19 cellular contexts compared by ENCODE assay signal in the genomic region with DNA sequence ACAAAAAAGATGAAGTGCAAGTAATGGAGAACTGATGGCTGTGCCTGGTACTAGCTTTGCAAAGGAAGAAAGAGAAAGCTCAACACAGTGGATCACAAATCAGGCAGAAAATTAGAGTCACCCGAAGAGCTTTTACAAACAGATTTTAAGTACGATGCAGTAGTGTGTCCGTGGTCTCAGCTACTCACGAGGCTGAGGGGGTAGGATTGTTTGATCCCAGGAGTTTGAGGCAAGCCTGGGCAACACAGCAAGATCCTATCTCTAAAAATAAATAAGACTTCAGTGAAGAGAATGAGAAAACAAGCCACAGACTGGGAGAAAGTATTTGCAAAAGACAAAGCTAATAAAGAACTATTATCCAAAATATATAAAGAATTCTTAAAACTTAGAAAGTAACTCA. TPM values are rescaled to one million over a fixed set of nuclear protein-coding genes. Genes with fewer than 3 reads are reported as not detected.
DNase-seq lines count a peak whose midpoint lies in the region; ATAC-seq, FAIRE-seq and TF ChIP-seq lines count a peak whose summit lies in the region.
"Had no signal": no experiment of that assay in that cellular context is flagged by ENCODE, and none has a peak within 500 bp of the region (broad histone marks: within the 10 kb centered on the region; RNA-seq: fewer than 3 reads in every experiment).

No MANE protein-coding gene starts in this region.

- peaks cover 58% of the 10 kb centered on the region for H4K20me1 ChIP-seq in neural progenitor cell (ENCODE audit: low read depth)
- peaks cover 16% of the 10 kb centered on the region; the same call in 1 of the 2 replicates for H4K20me1 ChIP-seq in PC-3 (ENCODE audit: low read length)

- peak; percentile 39 for FAIRE-seq in GM18507 (lab: Jason Lieb, UNC)
- FAIRE-seq: A204.1, D721Med had no signal

- H3K9me3 Mint-ChIP-seq in activated naive CD4-positive, alpha-beta T cell treated with anti-CD3 and anti-CD28 coated beads, Interleukin-2, amount 50 U/mL, for 24 hours, result no peaks in the 10 kb centered on the region
- peaks cover 9% of the 10 kb centered on the region for H3K9me3 Mint-ChIP-seq in neural progenitor cell

- H3K27me3 ChIP-seq in endocrine pancreas (ENCODE audit: control insufficient read depth, insufficient read depth, low read length), result no peaks in the 10 kb centered on the region
- H3K27me3 ChIP-seq in neural progenitor cell, result no peaks in the 10 kb centered on the region
- no peaks in the 10 kb centered on the region for H3K27me3 ChIP-seq in colonic mucosa
- H3K27me3 ChIP-seq in PC-3 (ENCODE audit: low read length), result no peaks in the 10 kb centered on the region
- H3K27me3 ChIP-seq: MG63, SJCRH30 had no signal

- no peaks in the 10 kb centered on the region for H3K27me3 Mint-ChIP-seq in activated naive CD4-positive, alpha-beta T cell treated with anti-CD3 and anti-CD28 coated beads, Interleukin-2, amount 50 U/mL, for 24 hours
- no peaks in the 10 kb centered on the region for H3K27me3 Mint-ChIP-seq in neural progenitor cell (ENCODE audit: insufficient read depth, low read depth)
- H3K27me3 Mint-ChIP-seq: CD8-positive, alpha-beta memory T cell had no signal

- H3K9ac ChIP-seq in endocrine pancreas (ENCODE audit: control insufficient read depth, insufficient read depth, low read length) (no peak overlapping the region), neural progenitor cell (no peak overlapping the region), colonic mucosa (ENCODE audit: low read depth in 2 of 2, low read length in 2 of 2) (no peak overlapping the region), PC-3 (ENCODE audit: low read length) (no peak overlapping the region)

- ATAC-seq in PC-3, result no peak

- peaks cover 30% of the 10 kb centered on the region for H3K36me3 Mint-ChIP-seq in activated naive CD4-positive, alpha-beta T cell treated with anti-CD3 and anti-CD28 coated beads, Interleukin-2, amount 50 U/mL, for 24 hours
- H3K36me3 Mint-ChIP-seq in neural progenitor cell, result peaks cover 39% of the 10 kb centered on the region

- H3K27ac Mint-ChIP-seq in activated naive CD4-positive, alpha-beta T cell treated with anti-CD3 and anti-CD28 coated beads, Interleukin-2, amount 50 U/mL, for 24 hours, result peak overlapping the region; percentile 11
- H3K27ac Mint-ChIP-seq in neural progenitor cell, result no peak overlapping the region

- H3K4me1 ChIP-seq in endocrine pancreas (ENCODE audit: control insufficient read depth, insufficient read depth, low read length) (peaks cover 15% of the 10 kb centered on the region), neural progenitor cell (peaks cover 23% of the 10 kb centered on the region), colonic mucosa (no peaks in the 10 kb centered on the region), PC-3 (ENCODE audit: insufficient read depth, low read length) (no peaks in the 10 kb centered on the region)

- H3K4me3 Mint-ChIP-seq in activated naive CD4-positive, alpha-beta T cell treated with anti-CD3 and anti-CD28 coated beads, Interleukin-2, amount 50 U/mL, for 24 hours, result no peak overlapping the region
- H3K4me3 Mint-ChIP-seq in neural progenitor cell, result no peak overlapping the region
- H3K4me3 Mint-ChIP-seq: CD8-positive, alpha-beta memory T cell had no signal

- peak overlapping the region; percentile 47 for H3K4me3 ChIP-seq in endocrine pancreas (ENCODE audit: control insufficient read depth, insufficient read depth, low read length)
- no peak overlapping the region for H3K4me3 ChIP-seq in neural progenitor cell
- H3K4me3 ChIP-seq in colonic mucosa, result no peak overlapping the region
- H3K4me3 ChIP-seq in PC-3 (ENCODE audit: low read length), result no peak overlapping the region
- H3K4me3 ChIP-seq: MG63, SJCRH30 had no signal

- H3K36me3 ChIP-seq in endocrine pancreas (ENCODE audit: control insufficient read depth, insufficient read depth, low read length) (peaks cover 5% of the 10 kb centered on the region), neural progenitor cell (peaks cover 18% of the 10 kb centered on the region), colonic mucosa (no peaks in the 10 kb centered on the region), PC-3 (ENCODE audit: low read depth, low read length) (peaks cover 8% of the 10 kb centered on the region)

- no TSS peak for BruUV-seq in PC-3 (replicated peaks; lab: Mats Ljungman, UMichigan)

- no peaks in the 10 kb centered on the region for H3K9me2 ChIP-seq in PC-3 (replicated peaks; ENCODE audit: low read length)

- H3F3A ChIP-seq in neural progenitor cell (ENCODE audit: low read depth) (peaks cover 12% of the 10 kb centered on the region), PC-3 (ENCODE audit: low read length, unreplicated experiment) (no peaks in the 10 kb centered on the region)

- peaks cover 100% of the 10 kb centered on the region for H3K79me2 ChIP-seq in neural progenitor cell (ENCODE audit: low read depth)
- peaks cover 95% of the 10 kb centered on the region for H3K79me2 ChIP-seq in PC-3 (ENCODE audit: low read length)

- peak overlapping the region; percentile 38 for H3K4me2 ChIP-seq in neural progenitor cell
- H3K4me2 ChIP-seq in PC-3 (ENCODE audit: low read length), result no peak overlapping the region

- H3K4me1 Mint-ChIP-seq in activated naive CD4-positive, alpha-beta T cell treated with anti-CD3 and anti-CD28 coated beads, Interleukin-2, amount 50 U/mL, for 24 hours, result peaks cover 76% of the 10 kb centered on the region
- peaks cover 2% of the 10 kb centered on the region for H3K4me1 Mint-ChIP-seq in neural progenitor cell

- intact Hi-C loops in colonic mucosa (cut with DNase I) (no loop called here), PC-3 (cut with micrococcal nuclease) (no loop called here)

- H3K9me3 ChIP-seq in endocrine pancreas (ENCODE audit: control insufficient read depth, low read length) (no peaks in the 10 kb centered on the region), neural progenitor cell (ENCODE audit: low read depth) (no peaks in the 10 kb centered on the region), colonic mucosa (no peaks in the 10 kb centered on the region), PC-3 (ENCODE audit: low read length) (no peaks in the 10 kb centered on the region)
- H3K9me3 ChIP-seq: MG63, SJCRH30 had no signal

- DNase-seq in activated naive CD4-positive, alpha-beta T cell (lab: John Stamatoyannopoulos, UW), result no peak
- DNase-seq in GM18507 (ENCODE audit: extremely low spot score, insufficient read length, low read depth) (no peak), neural progenitor cell (ENCODE audit: low spot score) (peak; percentile 22), colonic mucosa (no peak), HPDE6-E6E7 (ENCODE audit: extremely low spot score) (no peak), PC-3 (no peak)
- DNase-seq: CD8-positive, alpha-beta memory T cell; DMS79; Kasumi-1; MG63; NCI-H1048; NCI-H1436; NCI-H345; NCI-H524 treated with DMSO at 0.1 percent for 48 hours; SJCRH30 had no signal

- peak overlapping the region; percentile 41 for H3K27ac ChIP-seq in neural progenitor cell
- H3K27ac ChIP-seq in colonic mucosa, result no peak overlapping the region
- no peak overlapping the region for H3K27ac ChIP-seq in PC-3 (ENCODE audit: low read length)
- H3K27ac ChIP-seq: SJCRH30 had no signal

- CTCF ChIA-PET in PC-3 (lab: Charles Lee), result no interaction called here

- POLR2A ChIA-PET in PC-3 (lab: Charles Lee; ENCODE audit: unreplicated experiment), result no interaction called here

- TF ChIP-seq CTCF in neural progenitor cell (IDR thresholded peaks at IDR 0.05), result no peak
- no peak for TF ChIP-seq CTCF in colonic mucosa (IDR thresholded peaks at IDR 0.05)
- no peak for TF ChIP-seq CTCF in PC-3 (conservative IDR thresholded peaks at IDR 0.05; ENCODE audit: low read depth, low read length)

- H2AFZ ChIP-seq in neural progenitor cell (replicated peaks), result no peak overlapping the region
- H2AFZ ChIP-seq in PC-3 (ENCODE audit: low read length), result no peak overlapping the region

RNA-seq across cellular contexts. Expression of a gene that starts 46.4 kb away (rescaled TPM):
- total RNA-seq in neural progenitor cell (ENCODE audit: low replicate concordance) (82.2 and 196 TPM in 2 replicates), colonic mucosa (10 to 100 TPM; 83.9 to 88.3 TPM), PC-3 (2014; rRNA removed) (50.4 and 54.9 TPM in 2 replicates)
